In the genomic region with DNA sequence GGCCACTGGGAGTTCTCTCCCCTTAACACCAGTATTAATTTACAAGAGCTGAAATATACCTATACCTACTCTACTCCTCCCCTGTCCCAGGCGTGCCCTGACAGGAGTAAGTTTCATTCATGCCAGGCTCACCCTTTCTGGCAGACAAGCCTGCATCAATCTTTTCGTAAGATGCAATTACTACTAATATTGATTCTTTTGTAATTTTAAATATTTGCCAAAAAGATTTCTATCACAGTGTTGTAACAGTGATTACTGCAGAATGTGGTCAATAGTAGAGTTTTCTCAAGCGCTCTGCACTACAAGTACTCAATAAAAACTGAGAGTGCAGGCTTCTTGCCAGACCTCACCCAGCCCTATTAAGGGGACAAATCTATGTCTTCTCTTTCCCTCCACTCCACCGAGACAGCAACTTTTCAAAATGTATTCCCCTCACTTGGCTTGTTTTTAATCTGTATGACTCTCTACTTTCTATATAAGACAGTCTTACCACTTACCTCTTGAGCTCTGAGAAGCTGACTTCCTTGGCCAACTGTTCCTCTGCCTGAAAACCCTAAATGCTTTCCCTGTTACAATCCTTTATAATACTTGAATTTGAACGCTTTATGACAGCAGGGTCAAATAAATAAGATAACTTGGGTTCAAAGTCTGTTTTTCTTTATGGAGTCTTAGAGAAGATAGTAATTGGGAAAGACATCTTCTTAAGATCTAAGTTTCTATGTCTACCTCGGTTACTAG, we compare ENCODE assay signal across 14 cellular contexts. TPM values are rescaled to one million over a fixed set of nuclear protein-coding genes. Genes with fewer than 3 reads are reported as not detected.
DNase-seq lines count a peak whose midpoint lies in the region; ATAC-seq and TF ChIP-seq lines count a peak whose summit lies in the region.
"Had no signal": no experiment of that assay in that cellular context is flagged by ENCODE, and none has a peak within 500 bp of the region (broad histone marks: within the 10 kb centered on the region; RNA-seq: fewer than 3 reads in every experiment).

A gene with protein sequence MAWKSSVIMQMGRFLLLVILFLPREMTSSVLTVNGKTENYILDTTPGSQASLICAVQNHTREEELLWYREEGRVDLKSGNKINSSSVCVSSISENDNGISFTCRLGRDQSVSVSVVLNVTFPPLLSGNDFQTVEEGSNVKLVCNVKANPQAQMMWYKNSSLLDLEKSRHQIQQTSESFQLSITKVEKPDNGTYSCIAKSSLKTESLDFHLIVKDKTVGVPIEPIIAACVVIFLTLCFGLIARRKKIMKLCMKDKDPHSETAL (minus strand): TSS at position 555 of the 738 bp plus-strand sequence. CDS start 1,924 bp downstream, outside the sequence.

- H3K4me1 Mint-ChIP-seq in activated T-cell treated with anti-CD3 and anti-CD28 coated beads, Interleukin-2, amount 50 U/mL, for 24 hours (ENCODE audit: low read depth): peaks cover 53% of the 10 kb centered on the region
- H3K4me1 Mint-ChIP-seq: brain had no signal

- no peak for ATAC-seq in aorta (ENCODE audit: low FRiP score)
- ATAC-seq in lower lobe of right lung: no peak
- ATAC-seq: gastroesophageal sphincter, Right ventricle myocardium inferior had no signal

- no peak within 1 kb of the TSS for H3K4me3 Mint-ChIP-seq in activated T-cell treated with anti-CD3 and anti-CD28 coated beads, Interleukin-2, amount 50 U/mL, for 24 hours

- H3K27me3 ChIP-seq in Peyer's patch: no peaks in the 10 kb centered on the region
- H3K27me3 ChIP-seq in prostate gland (replicated peaks; ENCODE audit: insufficient read depth): no peaks in the 10 kb centered on the region
- no peaks in the 10 kb centered on the region for H3K27me3 ChIP-seq in aorta (ENCODE audit: control insufficient read depth in 1 of 2, insufficient read depth in 2 of 2, low read length in 1 of 2)
- H3K27me3 ChIP-seq in lower lobe of right lung (ENCODE audit: low read depth): no peaks in the 10 kb centered on the region
- H3K27me3 ChIP-seq: gastroesophageal sphincter had no signal

- peak within 1 kb of the TSS in 3 of 4 donors; percentile 19 to 50 (median 41) for H3K4me3 ChIP-seq in Peyer's patch
- H3K4me3 ChIP-seq in epithelial cell of esophagus (ENCODE audit: low read length): no peak within 1 kb of the TSS
- H3K4me3 ChIP-seq in prostate gland: no peak within 1 kb of the TSS
- no peak within 1 kb of the TSS for H3K4me3 ChIP-seq in aorta (ENCODE audit: low read length in 2 of 2)
- H3K4me3 ChIP-seq in lower lobe of right lung: no peak within 1 kb of the TSS
- H3K4me3 ChIP-seq: gastroesophageal sphincter had no signal

- H3K36me3 Mint-ChIP-seq in activated T-cell treated with anti-CD3 and anti-CD28 coated beads, Interleukin-2, amount 50 U/mL, for 24 hours (ENCODE audit: low read depth): no peaks in the 10 kb centered on the region
- H3K36me3 Mint-ChIP-seq: brain had no signal

- TF ChIP-seq POLR2A in Peyer's patch (IDR thresholded peaks at IDR 0.05) (peak; percentile 43 to 53), prostate gland (IDR thresholded peaks at IDR 0.05) (no peak)

- no peaks in the 10 kb centered on the region for H3K36me3 ChIP-seq in Peyer's patch
- H3K36me3 ChIP-seq in prostate gland: no peaks in the 10 kb centered on the region
- no peaks in the 10 kb centered on the region for H3K36me3 ChIP-seq in aorta (ENCODE audit: control insufficient read depth in 1 of 2, insufficient read depth in 2 of 2, low read length in 1 of 2)
- H3K36me3 ChIP-seq in lower lobe of right lung: no peaks in the 10 kb centered on the region
- H3K36me3 ChIP-seq: gastroesophageal sphincter had no signal

- H3K4me1 ChIP-seq in Peyer's patch (peaks cover 0 to 5% (median 2%) of the 10 kb centered on the region in 4 donors), prostate gland (replicated peaks) (peaks cover 10% of the 10 kb centered on the region), aorta (ENCODE audit: control insufficient read depth in 1 of 2, insufficient read depth in 2 of 2, low read length in 2 of 2) (no peaks in the 10 kb centered on the region), lower lobe of right lung (no peaks in the 10 kb centered on the region)
- H3K4me1 ChIP-seq: gastroesophageal sphincter had no signal

- DNase-seq in activated T-cell treated with anti-CD3 and anti-CD28 coated beads, Interleukin-2, amount 50 U/mL, for 24 hours: no peak
- no peak for DNase-seq in activated T-cell treated with anti-CD3 and anti-CD28 coated beads for 4 hours
- DNase-seq in Peyer's patch: no peak
- peak; percentile 80 for DNase-seq in epithelial cell of esophagus (ENCODE audit: low read depth)
- peak; percentile 53 for DNase-seq in prostate gland (ENCODE audit: low spot score)
- no peak for DNase-seq in aorta
- no peak for DNase-seq in lower lobe of right lung
- no peak for DNase-seq in NCI-H510A treated with DMSO at 0.1 percent for 48 hours (lab: John Stamatoyannopoulos, UW)
- DNase-seq: NCI-H1436 treated with DMSO at 0.1 percent for 48 hours had no signal

- H3K9me3 ChIP-seq in Peyer's patch: no peaks in the 10 kb centered on the region
- H3K9me3 ChIP-seq in prostate gland: no peaks in the 10 kb centered on the region
- H3K9me3 ChIP-seq in aorta (ENCODE audit: control insufficient read depth, low read length): no peaks in the 10 kb centered on the region
- H3K9me3 ChIP-seq in lower lobe of right lung: no peaks in the 10 kb centered on the region
- H3K9me3 ChIP-seq: gastroesophageal sphincter had no signal

- intact Hi-C loops in prostate gland (cut with DNase I) (no loop called here), aorta (cut with DNase I) (no loop called here), lower lobe of right lung (cut with DNase I) (no loop called here)

- H3K27ac Mint-ChIP-seq in activated T-cell treated with anti-CD3 and anti-CD28 coated beads, Interleukin-2, amount 50 U/mL, for 24 hours: peak within 1 kb of the TSS; percentile 97

- H3K27ac ChIP-seq in Peyer's patch (peak within 1 kb of the TSS in 3 of 4 donors; percentile 58 to 70 (median 65)), prostate gland (no peak within 1 kb of the TSS), aorta (ENCODE audit: low read depth in 1 of 2, low read length in 2 of 2) (no peak within 1 kb of the TSS), lower lobe of right lung (no peak within 1 kb of the TSS)
- H3K27ac ChIP-seq: gastroesophageal sphincter had no signal

- no peaks in the 10 kb centered on the region for H3K27me3 Mint-ChIP-seq in activated T-cell treated with anti-CD3 and anti-CD28 coated beads, Interleukin-2, amount 50 U/mL, for 24 hours

- WGBS in prostate gland: 40% methylated on average over 6 of the region's 6 CpGs
- 88 to 91% methylated on average over 6 of the region's 6 CpGs for WGBS in aorta, 2 donors

- no peak for TF ChIP-seq CTCF in Peyer's patch (IDR thresholded peaks at IDR 0.05)
- TF ChIP-seq CTCF in epithelial cell of esophagus (IDR thresholded peaks at IDR 0.05; ENCODE audit: insufficient read depth, low read depth, low read length, missing control alignments): no peak
- no peak for TF ChIP-seq CTCF in prostate gland (IDR thresholded peaks at IDR 0.05)
- TF ChIP-seq CTCF in lower lobe of right lung (IDR thresholded peaks at IDR 0.05): no peak

- H3K9me3 Mint-ChIP-seq in activated T-cell treated with anti-CD3 and anti-CD28 coated beads, Interleukin-2, amount 50 U/mL, for 24 hours: no peaks in the 10 kb centered on the region
- H3K9me3 Mint-ChIP-seq: brain had no signal

RNA-seq across cellular contexts. Expression of the gene that starts here (rescaled TPM):
- total RNA-seq in Peyer's patch (100 to 1,000 TPM in 3 of 4 donors, 1 to 10 TPM in 1; 5.0 to 684 (median 290) TPM), prostate gland (not detected), aorta (not detected), lower lobe of right lung (not detected)
- polyA plus RNA-seq in aorta: 1 to 10 TPM in 1 of 2 donors, not detected in 1; 1.9 TPM
- total RNA-seq: gastroesophageal sphincter, renal cortical epithelial cell, Right ventricle myocardium inferior, ureter had no signal

Comparison
In these comparisons a context has a peak if more than half of its experiments do, and no peak if none do; other contexts are left out.
1. Peak in DNase-seq in prostate gland; RNA of the gene not detected or under 1 TPM.
2. H3K27ac ChIP-seq: peak in Peyer's patch (3 of 4); none in prostate gland (0 of 2), aorta (0 of 2) and lower lobe of right lung (single experiment).
3. H3K4me3 ChIP-seq: peak in Peyer's patch (3 of 4); none in epithelial cell of esophagus (single experiment), prostate gland (0 of 2), aorta (0 of 2) and lower lobe of right lung (single experiment).